Comparison of ENCODE assay signal across 9 cellular contexts in genomic region chr9:128202648-128203023, GRCh38. TPM values are rescaled to one million over a fixed set of nuclear protein-coding genes. Genes with fewer than 3 reads are reported as not detected.
DNase-seq lines count a peak whose midpoint lies in the region; ATAC-seq and TF ChIP-seq lines count a peak whose summit lies in the region.
"Had no signal": no experiment of that assay in that cellular context is flagged by ENCODE, and none has a peak within 500 bp of the region (broad histone marks: within the 10 kb centered on the region; RNA-seq: fewer than 3 reads in every experiment).

No MANE protein-coding gene starts in this region.

- H3K23ac ChIP-seq in mesenchymal stem cell (ENCODE audit: low read length in 2 of 2): no peak overlapping the region

- no peaks in the 10 kb centered on the region for H3K9me3 Mint-ChIP-seq in MCF 10A (ENCODE audit: unreplicated experiment)
- H3K9me3 Mint-ChIP-seq in activated CD4-positive, alpha-beta memory T cell treated with anti-CD3 and anti-CD28 coated beads, Interleukin-2, amount 10 ng/mL, durations not matched to agents 7 days and 5 days: no peaks in the 10 kb centered on the region

- no peak overlapping the region for H3K14ac ChIP-seq in mesenchymal stem cell (ENCODE audit: low read length in 2 of 2)

- BruUV-seq in MCF 10A (replicated peaks; lab: Mats Ljungman, UMichigan) (no TSS peak), mammary epithelial cell (replicated peaks; lab: Mats Ljungman, UMichigan) (no TSS peak)

- H2BK5ac ChIP-seq in mesenchymal stem cell (ENCODE audit: low read depth, low read length, poor library complexity, severe bottlenecking): no peak overlapping the region

- peaks cover 17% of the 10 kb centered on the region for H3K79me1 ChIP-seq in mesenchymal stem cell (replicated peaks; ENCODE audit: low read length, poor library complexity, severe bottlenecking)

- no peak overlapping the region for H3K18ac ChIP-seq in mesenchymal stem cell (ENCODE audit: low read depth in 1 of 2, low read length in 2 of 2)

- H3K4me1 ChIP-seq in mammary epithelial cell (ENCODE audit: insufficient read depth, low read length): peaks cover 10% of the 10 kb centered on the region
- peaks cover 31% of the 10 kb centered on the region for H3K4me1 ChIP-seq in mesenchymal stem cell (ENCODE audit: control insufficient read depth, insufficient read depth, low read depth, low read length)
- H3K4me1 ChIP-seq in thymus (ENCODE audit: control insufficient read depth, insufficient read depth, low read length): peaks cover 5% of the 10 kb centered on the region

- no peak overlapping the region for H2BK120ac ChIP-seq in mesenchymal stem cell (ENCODE audit: low read depth, low read length)

- H3K4me2 ChIP-seq in mammary epithelial cell (ENCODE audit: insufficient read depth, low read depth, low read length): no peak overlapping the region
- peak overlapping the region; percentile 59 for H3K4me2 ChIP-seq in mesenchymal stem cell (ENCODE audit: low read length, poor library complexity, severe bottlenecking)

- 5% methylated on average over 2 of the region's 2 CpGs for WGBS in mammary epithelial cell (ENCODE audit: low coverage, missing lambda C conversion rate)
- WGBS in mesenchymal stem cell: 47% methylated on average over 2 of the region's 2 CpGs
- WGBS in thymus: 49% methylated on average over 2 of the region's 2 CpGs

- no peak overlapping the region for H3K27ac Mint-ChIP-seq in MCF 10A (ENCODE audit: low read depth, unreplicated experiment)
- no peak overlapping the region for H3K27ac Mint-ChIP-seq in activated CD4-positive, alpha-beta memory T cell treated with anti-CD3 and anti-CD28 coated beads, Interleukin-2, amount 10 ng/mL, durations not matched to agents 7 days and 5 days

- TF ChIP-seq CTCF in MCF 10A (IDR thresholded peaks at IDR 0.05; ENCODE audit: unreplicated experiment) (no peak), mammary epithelial cell (conservative IDR thresholded peaks at IDR 0.05 in 1 of 2, IDR thresholded peaks at IDR 0.05 in 1 of 2; ENCODE audit: extremely low read depth in 1 of 2, insufficient read depth in 1 of 2, low read depth in 1 of 2, low read length in 2 of 2) (no peak)

- no peak overlapping the region for H4K91ac ChIP-seq in mesenchymal stem cell (ENCODE audit: low read length)

- no peak overlapping the region for H2BK15ac ChIP-seq in mesenchymal stem cell (ENCODE audit: low read depth, poor library complexity, severe bottlenecking)

- H3K9ac ChIP-seq in mammary epithelial cell (ENCODE audit: insufficient read depth, low read length) (no peak overlapping the region), mesenchymal stem cell (ENCODE audit: low read length) (peak overlapping the region; percentile 13)

- H4K20me1 ChIP-seq in mammary epithelial cell (ENCODE audit: insufficient read depth, low read length): no peaks in the 10 kb centered on the region

- H3K9me3 ChIP-seq in mammary epithelial cell (replicated peaks; ENCODE audit: insufficient read depth, low read length) (no peaks in the 10 kb centered on the region), mesenchymal stem cell (ENCODE audit: control insufficient read depth, low read length) (no peaks in the 10 kb centered on the region), thymus (ENCODE audit: control insufficient read depth) (no peaks in the 10 kb centered on the region)
- H3K9me3 ChIP-seq: mucosa of descending colon had no signal

- H3K4ac ChIP-seq in mesenchymal stem cell (ENCODE audit: low read depth in 1 of 2, low read length in 2 of 2): no peak overlapping the region

- POLR2A ChIA-PET in MCF 10A (lab: Yijun Ruan, JAX): no interaction called here
- POLR2A ChIA-PET in activated CD4-positive, alpha-beta memory T cell treated with anti-CD3 and anti-CD28 coated beads, Interleukin-2, amount 10 ng/mL, durations not matched to agents 7 days and 5 days (lab: Charles Lee): no interaction called here

- H3K4me3 ChIP-seq in mammary epithelial cell (replicated peaks in 1 of 3; ENCODE audit: insufficient read depth in 1 of 3, low read depth in 2 of 3, low read length in 3 of 3) (no peak overlapping the region), mesenchymal stem cell (ENCODE audit: insufficient read depth in 1 of 2, low read depth in 1 of 2, low read length in 2 of 2) (peak overlapping the region in 1 of 2 experiments; percentile 89), thymus (ENCODE audit: low read length) (peak overlapping the region; percentile 61)
- H3K4me3 ChIP-seq: mucosa of descending colon had no signal

- in situ Hi-C loops in mammary epithelial cell (cut with MboI; ENCODE audit: low sequenced_read_pairs in 2 of 2): no loop called here

- no peaks in the 10 kb centered on the region for H3K79me2 ChIP-seq in mammary epithelial cell (ENCODE audit: insufficient read depth, low read length)

- CTCF ChIA-PET in MCF 10A (lab: Yijun Ruan, JAX) (no interaction called here), mammary epithelial cell (lab: Charles Lee; ENCODE audit: low non-redundant PET) (no interaction called here)
- CTCF ChIA-PET in activated CD4-positive, alpha-beta memory T cell treated with anti-CD3 and anti-CD28 coated beads, Interleukin-2, amount 10 ng/mL, durations not matched to agents 7 days and 5 days (lab: Charles Lee): no interaction called here

- H2AK5ac ChIP-seq in mesenchymal stem cell (ENCODE audit: low read length, severe bottlenecking): no peak overlapping the region

- H3K27ac ChIP-seq in mammary epithelial cell (ENCODE audit: insufficient read depth, low read depth, low read length) (no peak overlapping the region), mesenchymal stem cell (ENCODE audit: low read length, poor library complexity, severe bottlenecking) (peak overlapping the region; percentile 67), thymus (ENCODE audit: low read depth) (no peak overlapping the region)

- peak overlapping the region; percentile 35 for H3K4me3 Mint-ChIP-seq in MCF 10A (ENCODE audit: unreplicated experiment)
- peak overlapping the region; percentile 46 for H3K4me3 Mint-ChIP-seq in activated CD4-positive, alpha-beta memory T cell treated with anti-CD3 and anti-CD28 coated beads, Interleukin-2, amount 10 ng/mL, durations not matched to agents 7 days and 5 days

- dilution Hi-C loops in mammary epithelial cell (cut with HindIII; ENCODE audit: low sequenced_read_pairs): no loop called here

- no peak for DNase-seq in MCF 10A (ENCODE audit: unreplicated experiment)
- DNase-seq in mammary epithelial cell: no peak
- DNase-seq in activated CD4-positive, alpha-beta memory T cell treated with anti-CD3 and anti-CD28 coated beads, Interleukin-2, amount 10 ng/mL, durations not matched to agents 7 days and 5 days: no peak
- no peak for DNase-seq in mesenchymal stem cell

- intact Hi-C loops in MCF 10A (cut with micrococcal nuclease) (no loop called here), mammary epithelial cell (cut with micrococcal nuclease) (loop anchor here (1.0 kb wide), 1 partner anchor 16 kb away; no protein-coding TSS in a partner anchor)

- H3K4me1 Mint-ChIP-seq in MCF 10A (ENCODE audit: insufficient read depth, unreplicated experiment): no peaks in the 10 kb centered on the region
- peaks cover 12% of the 10 kb centered on the region for H3K4me1 Mint-ChIP-seq in activated CD4-positive, alpha-beta memory T cell treated with anti-CD3 and anti-CD28 coated beads, Interleukin-2, amount 10 ng/mL, durations not matched to agents 7 days and 5 days

- no peaks in the 10 kb centered on the region for H3K36me3 Mint-ChIP-seq in MCF 10A (ENCODE audit: insufficient read depth, unreplicated experiment)
- no peaks in the 10 kb centered on the region for H3K36me3 Mint-ChIP-seq in activated CD4-positive, alpha-beta memory T cell treated with anti-CD3 and anti-CD28 coated beads, Interleukin-2, amount 10 ng/mL, durations not matched to agents 7 days and 5 days (ENCODE audit: low read depth)

- no peak overlapping the region for H2AFZ ChIP-seq in mammary epithelial cell (ENCODE audit: low read depth, low read length)
- H2AFZ ChIP-seq in mesenchymal stem cell (ENCODE audit: low read depth, low read length): no peak overlapping the region

- H3K27me3 Mint-ChIP-seq in MCF 10A (ENCODE audit: insufficient read depth, unreplicated experiment): peaks cover 21% of the 10 kb centered on the region
- peaks cover 30% of the 10 kb centered on the region for H3K27me3 Mint-ChIP-seq in activated CD4-positive, alpha-beta memory T cell treated with anti-CD3 and anti-CD28 coated beads, Interleukin-2, amount 10 ng/mL, durations not matched to agents 7 days and 5 days

- H3K36me3 ChIP-seq in mammary epithelial cell (ENCODE audit: insufficient read depth, low read length) (no peaks in the 10 kb centered on the region), mesenchymal stem cell (ENCODE audit: control insufficient read depth in 1 of 2, insufficient read depth in 2 of 2, low read depth in 1 of 2, low read length in 2 of 2) (peaks cover 6 to 15% of the 10 kb centered on the region in 2 experiments), thymus (ENCODE audit: control insufficient read depth, insufficient read depth) (no peaks in the 10 kb centered on the region)

- H3K27me3 ChIP-seq in mammary epithelial cell (ENCODE audit: insufficient read depth, low read length) (peaks cover 9% of the 10 kb centered on the region), mesenchymal stem cell (ENCODE audit: control insufficient read depth in 1 of 2, insufficient read depth in 1 of 2, low read length in 2 of 2) (no peaks in the 10 kb centered on the region), thymus (ENCODE audit: control insufficient read depth, insufficient read depth) (peaks cover 24% of the 10 kb centered on the region)

- ATAC-seq in HG03520 (IDR thresholded peaks at IDR 0.05; ENCODE audit: unreplicated experiment): no peak
- ATAC-seq in GM21737 (IDR thresholded peaks at IDR 0.05; ENCODE audit: unreplicated experiment): no peak
- no peak for ATAC-seq in GM21390 (IDR thresholded peaks at IDR 0.05; ENCODE audit: unreplicated experiment)

- no peak overlapping the region for H2BK12ac ChIP-seq in mesenchymal stem cell (ENCODE audit: low read length in 2 of 2)

- H4K8ac ChIP-seq in mesenchymal stem cell (ENCODE audit: low read length): no peak overlapping the region

RNA-seq across cellular contexts. Expression of gene DNM1, which starts 0.5 kb away (rescaled TPM):
- total RNA-seq in MCF 10A (2022): 0.98 and 2.0 TPM in 2 replicates
- total RNA-seq in mammary epithelial cell: 1 to 10 TPM in 1 of 2 donors, under 1 TPM in 1; 0.67 to 3.2 TPM
- 0.50 TPM for polyA plus RNA-seq in mammary epithelial cell
- polyA minus RNA-seq in mammary epithelial cell: not detected
- total RNA-seq in activated CD4-positive, alpha-beta memory T cell treated with anti-CD3 and anti-CD28 coated beads, Interleukin-2, amount 10 ng/mL, durations not matched to agents 7 days and 5 days: under 1 TPM; 0.30 to 0.40 TPM
- 5.9 TPM for polyA plus RNA-seq in mesenchymal stem cell (2013, experiment 1 of 2)
- polyA plus RNA-seq in mesenchymal stem cell (2013, experiment 2 of 2): 5.2 TPM
- 4.5 TPM for polyA plus RNA-seq in thymus

RNA-seq across cellular contexts. Expression of gene CIZ1, which starts 11.3 kb away (rescaled TPM):
- 133 and 151 TPM in 2 replicates for total RNA-seq in MCF 10A (2022)
- 100 to 1,000 TPM in 1 of 2 donors, 10 to 100 TPM in 1; 36.0 to 109 TPM for total RNA-seq in mammary epithelial cell
- polyA plus RNA-seq in mammary epithelial cell: 25.5 TPM
- 130 TPM for polyA minus RNA-seq in mammary epithelial cell
- total RNA-seq in activated CD4-positive, alpha-beta memory T cell treated with anti-CD3 and anti-CD28 coated beads, Interleukin-2, amount 10 ng/mL, durations not matched to agents 7 days and 5 days: 100 to 1,000 TPM; 112 to 116 TPM
- polyA plus RNA-seq in mesenchymal stem cell (2013, experiment 1 of 2): 148 TPM
- 145 TPM for polyA plus RNA-seq in mesenchymal stem cell (2013, experiment 2 of 2)
- 36.5 TPM for polyA plus RNA-seq in thymus

RNA-seq across cellular contexts. Expression of gene BBLN, which starts 42.6 kb away (rescaled TPM):
- total RNA-seq in MCF 10A (2022) (68.6 and 70.4 TPM in 2 replicates), mammary epithelial cell (10 to 100 TPM; 56.9 to 63.3 TPM)
- polyA plus RNA-seq in mammary epithelial cell (58.9 TPM), thymus (162 TPM)
- 11.0 TPM for polyA minus RNA-seq in mammary epithelial cell
- total RNA-seq in activated CD4-positive, alpha-beta memory T cell treated with anti-CD3 and anti-CD28 coated beads, Interleukin-2, amount 10 ng/mL, durations not matched to agents 7 days and 5 days: 10 to 100 TPM; 91.3 to 94.1 TPM
- 68.0 TPM for polyA plus RNA-seq in mesenchymal stem cell (2013, experiment 1 of 2)
- 68.2 TPM for polyA plus RNA-seq in mesenchymal stem cell (2013, experiment 2 of 2)

RNA-seq across cellular contexts. Expression of gene LCN2, which starts 53.4 kb away (rescaled TPM):
- 7.7 and 41.6 TPM in 2 replicates for total RNA-seq in MCF 10A (2022)
- 10 to 100 TPM in 1 of 2 donors, 1 to 10 TPM in 1; 6.5 to 20.0 TPM for total RNA-seq in mammary epithelial cell
- polyA plus RNA-seq in mammary epithelial cell: 2.1 TPM
- polyA minus RNA-seq in mammary epithelial cell: 9.1 TPM
- total RNA-seq in activated CD4-positive, alpha-beta memory T cell treated with anti-CD3 and anti-CD28 coated beads, Interleukin-2, amount 10 ng/mL, durations not matched to agents 7 days and 5 days: not detected
- not detected for polyA plus RNA-seq in mesenchymal stem cell (2013, experiment 1 of 2)
- not detected for polyA plus RNA-seq in mesenchymal stem cell (2013, experiment 2 of 2)
- polyA plus RNA-seq in thymus: 31.9 TPM
